Comparison of ENCODE assay signal across 1 cellular context in genomic region chr21:39452965-39453332, GRCh38.
TF ChIP-seq lines count a peak whose summit lies in the region.

No MANE protein-coding gene starts in this region.

TF ChIP-seq in K562, 482 proteins besides CTCF, POLR2A, EP300 and RAD21 (continued from another document and continues in another):
- TF ChIP-seq ZFP91 (CRISPR knock-in tag; IDR thresholded peaks at IDR 0.05) (no peak), FOSL1 (tag; conservative IDR thresholded peaks at IDR 0.05) (0 out of 2 replicates have a peak, but pooled peaks have one; percentile 15), NBN (IDR thresholded peaks at IDR 0.05; ENCODE audit: low read depth) (no peak), RBBP5 (IDR thresholded peaks at IDR 0.05; ENCODE audit: borderline replicate concordance, insufficient read depth, low read length, poor library complexity, severe bottlenecking) (no peak), MCM7 (IDR thresholded peaks at IDR 0.05) (no peak), THRB (CRISPR knock-in tag; conservative IDR thresholded peaks at IDR 0.05) (peak; percentile 71; the same call in 1 of the 2 replicates), RBFOX2 (IDR thresholded peaks at IDR 0.05; ENCODE audit: low read depth, low read length) (peak; percentile 64), MTA2 (IDR thresholded peaks at IDR 0.05; ENCODE audit: low read depth) (no peak), ERF (CRISPR knock-in tag; IDR thresholded peaks at IDR 0.05) (0 out of 2 replicates have a peak, but pooled peaks have one; percentile 26), SMAD1 (IDR thresholded peaks at IDR 0.05; ENCODE audit: low read depth, low read length, partially characterized antibody) (no peak), MEIS2 (IDR thresholded peaks at IDR 0.05; ENCODE audit: partially characterized antibody) (no peak), POLR2G (IDR thresholded peaks at IDR 0.05; ENCODE audit: low read depth, low read length) (0 out of 2 replicates have a peak, but pooled peaks have one; percentile 1), TFAP4 (CRISPR knock-in tag; IDR thresholded peaks at IDR 0.05; ENCODE audit: borderline replicate concordance) (no peak), HINFP (tag; conservative IDR thresholded peaks at IDR 0.05; ENCODE audit: low read depth) (no peak), PTBP1 (IDR thresholded peaks at IDR 0.05; ENCODE audit: low read depth, low read length) (no peak), ZHX1 (conservative IDR thresholded peaks at IDR 0.05; ENCODE audit: low read length) (no peak), ZNF395 (CRISPR knock-in tag; IDR thresholded peaks at IDR 0.05) (peak; percentile 78; the same call in 1 of the 2 replicates), ZNF197 (CRISPR knock-in tag; IDR thresholded peaks at IDR 0.05; ENCODE audit: low read depth) (no peak), MGA (IDR thresholded peaks at IDR 0.05) (no peak), ZNF561 (CRISPR knock-in tag; conservative IDR thresholded peaks at IDR 0.05) (no peak), PKNOX1 (IDR thresholded peaks at IDR 0.05) (no peak), THAP12 (CRISPR knock-in tag; IDR thresholded peaks at IDR 0.05) (no peak), ZBTB5 (IDR thresholded peaks at IDR 0.05) (no peak)
